ENCODE assay signal across 1 cellular context in the genomic region with DNA sequence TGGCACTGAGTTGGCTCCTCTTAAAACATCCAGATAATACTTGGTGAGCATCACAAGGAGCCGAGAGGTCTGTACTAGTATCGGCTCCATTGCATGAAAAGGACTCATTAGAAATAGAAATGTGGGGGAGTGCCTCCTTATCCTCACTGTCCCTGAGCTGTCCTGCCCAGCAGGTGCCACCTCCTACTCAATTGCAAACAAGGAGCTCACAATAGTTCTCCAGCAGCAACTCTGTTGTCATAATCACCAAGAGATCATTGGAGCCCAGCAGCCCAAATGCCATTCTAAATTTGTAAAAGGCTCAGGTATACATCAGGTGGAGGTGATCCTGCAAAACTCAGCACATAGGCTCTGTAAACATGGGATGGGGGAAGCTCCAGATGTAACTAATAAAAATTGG.
TF ChIP-seq lines count a peak whose summit lies in the region.

No MANE protein-coding gene starts in this region.

TF ChIP-seq in HEK293, 187 proteins besides CTCF, POLR2A, EP300 and RAD21 (continued from another document):
- TF ChIP-seq, protein P1, sequence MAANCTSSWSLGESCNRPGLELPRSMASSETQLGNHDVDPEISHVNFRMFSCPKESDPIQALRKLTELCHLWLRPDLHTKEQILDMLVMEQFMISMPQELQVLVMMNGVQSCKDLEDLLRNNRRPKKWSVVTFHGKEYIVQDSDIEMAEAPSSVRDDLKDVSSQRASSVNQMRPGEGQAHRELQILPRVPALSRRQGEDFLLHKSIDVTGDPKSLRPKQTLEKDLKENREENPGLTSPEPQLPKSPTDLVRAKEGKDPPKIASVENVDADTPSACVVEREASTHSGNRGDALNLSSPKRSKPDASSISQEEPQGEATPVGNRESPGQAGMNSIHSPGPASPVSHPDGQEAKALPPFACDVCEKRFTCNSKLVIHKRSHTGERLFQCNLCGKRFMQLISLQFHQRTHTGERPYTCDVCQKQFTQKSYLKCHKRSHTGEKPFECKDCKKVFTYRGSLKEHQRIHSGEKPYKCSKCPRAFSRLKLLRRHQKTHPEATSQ (tag by site-specific recombination; IDR thresholded peaks at IDR 0.05) = no peak
- no peak for TF ChIP-seq ZNF416 (tag by site-specific recombination; IDR thresholded peaks at IDR 0.05)
- TF ChIP-seq ZNF324 (tag by site-specific recombination; IDR thresholded peaks at IDR 0.05) = no peak
- TF ChIP-seq ZNF670 (tag by site-specific recombination; IDR thresholded peaks at IDR 0.05; ENCODE audit: low read depth) = no peak
